In genomic region chr2:48601349-48601748, GRCh38 we compare ENCODE assay signal across 9 cellular contexts. TPM values are rescaled to one million over a fixed set of nuclear protein-coding genes. Genes with fewer than 3 reads are reported as not detected.
DNase-seq lines count a peak whose midpoint lies in the region; ATAC-seq and TF ChIP-seq lines count a peak whose summit lies in the region.
"Had no signal": no experiment of that assay in that cellular context is flagged by ENCODE, and none has a peak within 500 bp of the region (broad histone marks: within the 10 kb centered on the region; RNA-seq: fewer than 3 reads in every experiment).

No MANE protein-coding gene starts in this region.

- no peaks in the 10 kb centered on the region for H4K20me1 ChIP-seq in HCT116 (ENCODE audit: insufficient read depth)

- H3K9me3 ChIP-seq in HCT116 (ENCODE audit: control insufficient read depth in 1 of 2, insufficient read depth in 1 of 2, low read depth in 1 of 2, low read length in 2 of 2) (no peaks in the 10 kb centered on the region), Panc1 (ENCODE audit: control insufficient read depth, insufficient read depth, low read depth, low read length) (no peaks in the 10 kb centered on the region), upper lobe of right lung (no peaks in the 10 kb centered on the region)

- in situ Hi-C loops in Panc1 (cut with HindIII; ENCODE audit: low pct_unique_long_range_greater_than_20kb, low sequenced_read_pairs) (no loop called here), G401 (cut with HindIII; ENCODE audit: low sequenced_read_pairs) (no loop called here)

- H3K27ac ChIP-seq in HCT116 (ENCODE audit: low read depth, low read length) (no peak overlapping the region), Panc1 (ENCODE audit: low read length) (no peak overlapping the region), upper lobe of right lung (no peak overlapping the region)
- H3K27ac ChIP-seq: SJCRH30 had no signal

- H3K9me2 ChIP-seq in HCT116 (ENCODE audit: insufficient read depth): no peaks in the 10 kb centered on the region

- TF ChIP-seq POLR2A in HCT116 (IDR thresholded peaks at IDR 0.05; ENCODE audit: borderline replicate concordance, extremely low read depth, insufficient read depth, insufficient read length): no peak

- intact Hi-C loops in HCT116 (cut with micrococcal nuclease) (loop anchor here (1.0 to 5.0 kb wide), 3 partner anchors 345 to 1891 kb away; no protein-coding TSS in a partner anchor), Panc1 (cut with micrococcal nuclease; ENCODE audit: unreplicated experiment) (loop anchor here (10.0 kb wide), 2 partner anchors 123 to 1543 kb away; no protein-coding TSS in a partner anchor), upper lobe of right lung (cut with DNase I) (no loop called here)

- CTCF ChIA-PET in HCT116 (lab: Charles Lee) (interaction anchor here (1.7 kb wide), 1 partner anchor 1802 kb away, joined by 12 read pairs; no protein-coding TSS in a partner anchor), Panc1 (lab: Charles Lee) (no interaction called here)

- no peaks in the 10 kb centered on the region for H3K27me3 ChIP-seq in HCT116 (ENCODE audit: insufficient read depth, low read length)
- peaks cover 9% of the 10 kb centered on the region for H3K27me3 ChIP-seq in Panc1 (ENCODE audit: control insufficient read depth, insufficient read depth, low read length)
- H3K27me3 ChIP-seq in upper lobe of right lung: no peaks in the 10 kb centered on the region
- H3K27me3 ChIP-seq: SJCRH30 had no signal

- H3K9ac ChIP-seq in HCT116 (ENCODE audit: low read length): no peak overlapping the region

- RAD21 ChIA-PET in HCT116 (lab: Charles Lee; ENCODE audit: low non-redundant PET in 1 of 2, low total read pairs in 2 of 2, uncharacterized antibody in 2 of 2, unreplicated experiment in 2 of 2): no interaction called here

- TF ChIP-seq CTCF in HCT116 (IDR thresholded peaks at IDR 0.05 in 2 of 3, conservative IDR thresholded peaks at IDR 0.05 in 1 of 3; ENCODE audit: borderline replicate concordance in 1 of 3, insufficient read depth in 1 of 3, low read depth in 2 of 3, low read length in 2 of 3) (peak; percentile 51 to 82 (median 80)), Panc1 (IDR thresholded peaks at IDR 0.05) (peak; percentile 78), upper lobe of right lung (IDR thresholded peaks at IDR 0.05) (peak; percentile 36)

- peak; percentile 78 for TF ChIP-seq RAD21 in HCT116 (IDR thresholded peaks at IDR 0.05; ENCODE audit: low read depth)

- H3K79me2 ChIP-seq in HCT116 (ENCODE audit: insufficient read depth, low read length): no peaks in the 10 kb centered on the region

- peak; percentile 37 for DNase-seq in ELF-1 (ENCODE audit: low read depth, low spot score)
- peak; percentile 41 for DNase-seq in HCT116 (ENCODE audit: low read depth, low spot score)
- DNase-seq in Panc1 (ENCODE audit: low read depth, low spot score): no peak
- peak; percentile 51 for DNase-seq in globus pallidus (ENCODE audit: low spot score)
- DNase-seq in upper lobe of right lung: no peak
- no peak for DNase-seq in G401 (ENCODE audit: low spot score)
- DNase-seq in T-helper 1 cell: no peak
- no peak for DNase-seq in activated gamma-delta T cell treated with Interleukin-2 at 50 U/mL for 16 hours

- ATAC-seq in HCT116: peak; percentile 95
- peak; percentile 82 for ATAC-seq in Panc1
- ATAC-seq in upper lobe of right lung: peak; percentile 84

- H3K36me3 ChIP-seq in HCT116 (ENCODE audit: control insufficient read depth in 1 of 2, insufficient read depth in 2 of 2, low read length in 2 of 2): no peaks in the 10 kb centered on the region
- no peaks in the 10 kb centered on the region for H3K36me3 ChIP-seq in Panc1 (ENCODE audit: control insufficient read depth, insufficient read depth, low read length)
- peaks cover 16% of the 10 kb centered on the region for H3K36me3 ChIP-seq in upper lobe of right lung
- H3K36me3 ChIP-seq: SJCRH30 had no signal

- BruUV-seq in HCT116 (replicated peaks; lab: Mats Ljungman, UMichigan) (no TSS peak), Panc1 (replicated peaks; lab: Mats Ljungman, UMichigan) (no TSS peak)

- H3K4me3 ChIP-seq in HCT116 (replicated peaks in 1 of 2; ENCODE audit: low read depth in 1 of 2, low read length in 2 of 2) (no peak overlapping the region), Panc1 (ENCODE audit: low read depth in 2 of 2, low read length in 2 of 2) (no peak overlapping the region), upper lobe of right lung (no peak overlapping the region)
- H3K4me3 ChIP-seq: SJCRH30 had no signal

- POLR2A ChIA-PET in HCT116 (lab: Charles Lee): no interaction called here
- POLR2A ChIA-PET in Panc1 (lab: Charles Lee): no interaction called here

- H3K4me2 ChIP-seq in HCT116 (ENCODE audit: low read length): peak overlapping the region; percentile 33

- H3K4me1 ChIP-seq in HCT116 (ENCODE audit: control insufficient read depth in 1 of 2, insufficient read depth in 2 of 2, low read length in 2 of 2) (peaks cover 0 to 16% of the 10 kb centered on the region in 2 experiments; a peak in 2 of 4 replicates), Panc1 (ENCODE audit: control insufficient read depth, insufficient read depth, low read length) (no peaks in the 10 kb centered on the region), upper lobe of right lung (no peaks in the 10 kb centered on the region)
- H3K4me1 ChIP-seq: SJCRH30 had no signal

- peak overlapping the region; percentile 82 for H2AFZ ChIP-seq in HCT116 (ENCODE audit: low read depth, low read length, poor library complexity, severe bottlenecking)

TF ChIP-seq in HCT116, 20 proteins besides CTCF, POLR2A, EP300 and RAD21:
- TF ChIP-seq POLR2AphosphoS5 (IDR thresholded peaks at IDR 0.05; ENCODE audit: low read depth, low read length) (no peak), EGR1 (IDR thresholded peaks at IDR 0.05; ENCODE audit: low read depth) (no peak), YY1 (IDR thresholded peaks at IDR 0.05; ENCODE audit: extremely low read depth, insufficient replicate concordance, low read depth, low read length) (peak; percentile 42), FOSL1 (IDR thresholded peaks at IDR 0.05; ENCODE audit: low read depth) (no peak)

RNA-seq across cellular contexts. Expression of gene GTF2A1L, which starts 16.3 kb away (rescaled TPM):
- 0.22 TPM for total RNA-seq in HCT116 (2021; ENCODE audit: unreplicated experiment)
- polyA plus RNA-seq in HCT116 (2012): not detected in 2 replicates
- not detected for total RNA-seq in Panc1 (2021; ENCODE audit: unreplicated experiment)
- polyA plus RNA-seq in Panc1 (2012; ENCODE audit: insufficient read length): not detected
- not detected for total RNA-seq in upper lobe of right lung
- total RNA-seq in G401 (2014; rRNA removed; shearing (Covaris generic)): not detected in 2 replicates

Comparison
In these comparisons a context has a peak if more than half of its experiments do, and no peak if none do; other contexts are left out.
1. DNase-seq: peak in ELF-1 (single experiment), HCT116 (single experiment) and globus pallidus (single experiment); none in Panc1 (single experiment), upper lobe of right lung (single experiment), G401 (single experiment), T-helper 1 cell (0 of 5) and activated gamma-delta T cell treated with Interleukin-2 at 50 U/mL for 16 hours (single experiment).
2. Peak in every context shown above with its lines, with median percentiles within 50 percentile points of each other: ATAC-seq and CTCF ChIP-seq.